Comparison of ENCODE assay signal across 11 cellular contexts in genomic region chr1:183306317-183307042, GRCh38.
DNase-seq lines count a peak whose midpoint lies in the region; ATAC-seq, FAIRE-seq and TF ChIP-seq lines count a peak whose summit lies in the region.
"Had no signal": no experiment of that assay in that cellular context is flagged by ENCODE, and none has a peak within 500 bp of the region (broad histone marks: within the 10 kb centered on the region; RNA-seq: fewer than 3 reads in every experiment).

No MANE protein-coding gene starts in this region.

- H3K4me1 ChIP-seq in A549 = no peaks in the 10 kb centered on the region

- ATAC-seq in A549 (peak in 1 of 2 experiments; percentile 72; a peak in 3 of 6 replicates), GM18511 (IDR thresholded peaks at IDR 0.05; ENCODE audit: unreplicated experiment) (peak; percentile 65), Right ventricle myocardium superior (ENCODE audit: poor library complexity) (peak; percentile 51), GM19395 (IDR thresholded peaks at IDR 0.05; ENCODE audit: unreplicated experiment) (no peak), HG02938 (IDR thresholded peaks at IDR 0.05; ENCODE audit: unreplicated experiment) (no peak), HG03039 (IDR thresholded peaks at IDR 0.05; ENCODE audit: unreplicated experiment) (no peak)
- ATAC-seq: activated CD8-positive, alpha-beta memory T cell treated with anti-CD3 and anti-CD28 coated beads, Interleukin-2, amount 10 ng/mL, durations not matched to agents 7 days and 5 days had no signal

- no peak for TF ChIP-seq EP300 in A549 (IDR thresholded peaks at IDR 0.05)

- peak; percentile 32; the same call in 2 of the 3 replicates for TF ChIP-seq CTCF in A549 (IDR thresholded peaks at IDR 0.05)
- TF ChIP-seq CTCF in lower leg skin (IDR thresholded peaks at IDR 0.05) = no peak

- intact Hi-C loops in Right ventricle myocardium superior (cut with DNase I) = no loop called here
- intact Hi-C loops in lower leg skin (cut with DNase I; ENCODE audit: low total_unique reads) = no loop called here

- no peaks in the 10 kb centered on the region for H3K9me3 ChIP-seq in A549

- 48% methylated on average over 5 of the region's 5 CpGs for WGBS in A549 (ENCODE audit: missing lambda C conversion rate)
- 52 to 55% methylated on average over 5 of the region's 5 CpGs for WGBS in lower leg skin, 2 donors

- CTCF ChIA-PET in A549 (lab: Yijun Ruan, JAX) = interaction anchor here (0.8 to 4.5 kb wide), 7 partner anchors 12 to 344 kb away, joined by 3 to 20 read pairs (median 3); no protein-coding TSS in a partner anchor

- DNase-seq in A549 (ENCODE audit: low read depth in 1 of 2, low spot score in 1 of 2) (peak; percentile 29 to 33), NCI-H82 treated with DMSO at 0.1 percent for 48 hours (lab: John Stamatoyannopoulos, UW; ENCODE audit: unreplicated experiment) (peak; percentile 59), Right ventricle myocardium superior (no peak), lower leg skin (ENCODE audit: low spot score in 2 of 2) (no peak)
- DNase-seq: activated CD8-positive, alpha-beta memory T cell treated with anti-CD3 and anti-CD28 coated beads, Interleukin-2, amount 10 ng/mL, durations not matched to agents 7 days and 5 days; GF-D8; hippocampal formation had no signal

- no peak for FAIRE-seq in A549 (lab: Jason Lieb, UNC)

- no peak for TF ChIP-seq RAD21 in A549 (conservative IDR thresholded peaks at IDR 0.05 in 1 of 2, IDR thresholded peaks at IDR 0.05 in 1 of 2)

- H3K4me2 ChIP-seq in A549 = no peak overlapping the region

- H3K4me3 ChIP-seq in A549 (no peak overlapping the region), lower leg skin (ENCODE audit: low read depth, poor library complexity, severe bottlenecking) (no peak overlapping the region)

- TF ChIP-seq POLR2A in A549 (IDR thresholded peaks at IDR 0.05; ENCODE audit: low read length) (no peak), lower leg skin (IDR thresholded peaks at IDR 0.05) (no peak)

- no peak overlapping the region for H3K27ac ChIP-seq in A549

- POLR2A ChIA-PET in A549 (lab: Yijun Ruan, JAX) = no interaction called here

TF ChIP-seq in A549, 52 proteins besides CTCF, POLR2A, EP300 and RAD21:
- TF ChIP-seq ZC3H11A (IDR thresholded peaks at IDR 0.05) = no peak
- TF ChIP-seq HOXB5 (CRISPR knock-in tag; IDR thresholded peaks at IDR 0.05) = no peak
- TF ChIP-seq PHF8 (IDR thresholded peaks at IDR 0.05; ENCODE audit: borderline replicate concordance, low read depth) = no peak
- no peak for TF ChIP-seq MYC (IDR thresholded peaks at IDR 0.05; ENCODE audit: borderline replicate concordance, low read length)
- no peak for TF ChIP-seq FOXS1 (CRISPR knock-in tag; IDR thresholded peaks at IDR 0.05)
- TF ChIP-seq MAZ (IDR thresholded peaks at IDR 0.05; ENCODE audit: borderline replicate concordance, low read depth, low read length) = no peak
- no peak for TF ChIP-seq RARB (CRISPR knock-in tag; IDR thresholded peaks at IDR 0.05)
- TF ChIP-seq RCOR1 (IDR thresholded peaks at IDR 0.05; ENCODE audit: low read depth, low read length) = no peak
- TF ChIP-seq, protein P1, sequence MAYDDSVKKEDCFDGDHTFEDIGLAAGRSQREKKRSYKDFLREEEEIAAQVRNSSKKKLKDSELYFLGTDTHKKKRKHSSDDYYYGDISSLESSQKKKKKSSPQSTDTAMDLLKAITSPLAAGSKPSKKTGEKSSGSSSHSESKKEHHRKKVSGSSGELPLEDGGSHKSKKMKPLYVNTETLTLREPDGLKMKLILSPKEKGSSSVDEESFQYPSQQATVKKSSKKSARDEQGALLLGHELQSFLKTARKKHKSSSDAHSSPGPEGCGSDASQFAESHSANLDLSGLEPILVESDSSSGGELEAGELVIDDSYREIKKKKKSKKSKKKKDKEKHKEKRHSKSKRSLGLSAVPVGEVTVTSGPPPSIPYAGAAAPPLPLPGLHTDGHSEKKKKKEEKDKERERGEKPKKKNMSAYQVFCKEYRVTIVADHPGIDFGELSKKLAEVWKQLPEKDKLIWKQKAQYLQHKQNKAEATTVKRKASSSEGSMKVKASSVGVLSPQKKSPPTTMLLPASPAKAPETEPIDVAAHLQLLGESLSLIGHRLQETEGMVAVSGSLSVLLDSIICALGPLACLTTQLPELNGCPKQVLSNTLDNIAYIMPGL (CRISPR knock-in tag; IDR thresholded peaks at IDR 0.05; ENCODE audit: borderline replicate concordance) = no peak
- TF ChIP-seq FOSB (CRISPR knock-in tag; IDR thresholded peaks at IDR 0.05) = no peak
- no peak for TF ChIP-seq CHD4 (IDR thresholded peaks at IDR 0.05; ENCODE audit: borderline replicate concordance)
- TF ChIP-seq MAFK (IDR thresholded peaks at IDR 0.05; ENCODE audit: partially characterized antibody) = no peak
- TF ChIP-seq SREBF2 (IDR thresholded peaks at IDR 0.05) = no peak
- TF ChIP-seq ESRRA (IDR thresholded peaks at IDR 0.05; ENCODE audit: borderline replicate concordance, low read length) = no peak
- TF ChIP-seq TFCP2L1 (CRISPR knock-in tag; IDR thresholded peaks at IDR 0.05) = no peak
- TF ChIP-seq EHMT2 (IDR thresholded peaks at IDR 0.05; ENCODE audit: low read depth) = no peak

Comparison
In these comparisons a context has a peak if more than half of its experiments do, and no peak if none do; other contexts are left out.
1. ATAC-seq: peak in GM18511 (single experiment) and Right ventricle myocardium superior (single experiment); none in GM19395 (single experiment), HG02938 (single experiment) and HG03039 (single experiment).
2. DNase-seq: peak in A549 (2 of 2) and NCI-H82 treated with DMSO at 0.1 percent for 48 hours (single experiment); none in Right ventricle myocardium superior (single experiment) and lower leg skin (0 of 2).